In genomic region chr1:172343246-172344099, GRCh38 we compare ENCODE assay signal across 8 cellular contexts.
A peak's percentile ranks its signal among the peaks of the same experiment; 100 is the strongest.
DNase-seq lines count a peak whose midpoint lies in the region; ATAC-seq, FAIRE-seq and TF ChIP-seq lines count a peak whose summit lies in the region.

No MANE protein-coding gene starts in this region.

- H3K4me3 ChIP-seq in breast epithelium = peak overlapping the region in 1 of 3 donors; percentile 4
- no peak overlapping the region for H3K4me3 ChIP-seq in lower lobe of right lung

- peaks cover 66% of the 10 kb centered on the region for H3K4me1 Mint-ChIP-seq in nephron
- peaks cover 36% of the 10 kb centered on the region for H3K4me1 Mint-ChIP-seq in activated naive CD4-positive, alpha-beta T cell treated with anti-CD3 and anti-CD28 coated beads, Interleukin-2, amount 10 ng/mL, durations not matched to agents 7 days and 5 days

- FAIRE-seq in G401.6 (lab: Jason Lieb, UNC) = peak; percentile 100

- H3K27ac Mint-ChIP-seq in nephron = peak overlapping the region; percentile 97 to 99 (median 98)
- no peak overlapping the region for H3K27ac Mint-ChIP-seq in activated naive CD4-positive, alpha-beta T cell treated with anti-CD3 and anti-CD28 coated beads, Interleukin-2, amount 10 ng/mL, durations not matched to agents 7 days and 5 days

- H3K4me3 Mint-ChIP-seq in nephron = peak overlapping the region; percentile 8 to 62 (median 46)
- H3K4me3 Mint-ChIP-seq in activated naive CD4-positive, alpha-beta T cell treated with anti-CD3 and anti-CD28 coated beads, Interleukin-2, amount 10 ng/mL, durations not matched to agents 7 days and 5 days = no peak overlapping the region

- H3K27me3 ChIP-seq in breast epithelium (no peaks in the 10 kb centered on the region), lower lobe of right lung (ENCODE audit: low read depth) (no peaks in the 10 kb centered on the region)

- CTCF ChIA-PET in activated naive CD4-positive, alpha-beta T cell treated with anti-CD3 and anti-CD28 coated beads, Interleukin-2, amount 10 ng/mL, durations not matched to agents 7 days and 5 days (lab: Charles Lee) = interaction anchor here (1.0 to 1.6 kb wide), 5 partner anchors 9 to 74 kb away, joined by 3 to 8 read pairs (median 4); no protein-coding TSS in a partner anchor

- ATAC-seq in lower lobe of right lung = no peak

- H3K9me3 ChIP-seq in breast epithelium (peaks cover 0 to 4% of the 10 kb centered on the region in 2 donors), lower lobe of right lung (no peaks in the 10 kb centered on the region)

- TF ChIP-seq CTCF in breast epithelium (IDR thresholded peaks at IDR 0.05) = no peak
- TF ChIP-seq CTCF in nephron (IDR thresholded peaks at IDR 0.05; ENCODE audit: unreplicated experiment in 3 of 3) = no peak
- no peak for TF ChIP-seq CTCF in lower lobe of right lung (IDR thresholded peaks at IDR 0.05)

- intact Hi-C loops in breast epithelium (cut with DNase I; ENCODE audit: low total_unique reads) (no loop called here), lower lobe of right lung (cut with DNase I) (no loop called here)

- peaks cover 3 to 5% of the 10 kb centered on the region in 2 donors for H3K4me1 ChIP-seq in breast epithelium
- peaks cover 14% of the 10 kb centered on the region for H3K4me1 ChIP-seq in lower lobe of right lung

- H3K36me3 Mint-ChIP-seq in nephron (ENCODE audit: low read depth) = peaks cover 32% of the 10 kb centered on the region
- H3K36me3 Mint-ChIP-seq in activated naive CD4-positive, alpha-beta T cell treated with anti-CD3 and anti-CD28 coated beads, Interleukin-2, amount 10 ng/mL, durations not matched to agents 7 days and 5 days = peaks cover 4% of the 10 kb centered on the region

- DNase-seq in LoVo (ENCODE audit: low spot score) = peak; percentile 38
- no peak for DNase-seq in breast epithelium (ENCODE audit: low spot score in 2 of 2)
- DNase-seq in lower lobe of right lung = no peak
- DNase-seq in stimulated activated naive CD4-positive, alpha-beta T cell treated with Interleukin-2 at 50 U/mL for 16 hours (lab: John Stamatoyannopoulos, UW) = no peak
- no peak for DNase-seq in SKM-1 (lab: John Stamatoyannopoulos, UW; ENCODE audit: unreplicated experiment)
- DNase-seq in activated naive CD4-positive, alpha-beta T cell treated with anti-CD3 and anti-CD28 coated beads, Interleukin-2, amount 10 ng/mL, durations not matched to agents 7 days and 5 days = no peak

- H3K27ac ChIP-seq in breast epithelium = peak overlapping the region; percentile 43 to 65
- no peak overlapping the region for H3K27ac ChIP-seq in lower lobe of right lung

- H3K36me3 ChIP-seq in breast epithelium (no peaks in the 10 kb centered on the region), lower lobe of right lung (no peaks in the 10 kb centered on the region)

- H3K9me3 Mint-ChIP-seq in nephron = peaks cover 23% of the 10 kb centered on the region
- H3K9me3 Mint-ChIP-seq in activated naive CD4-positive, alpha-beta T cell treated with anti-CD3 and anti-CD28 coated beads, Interleukin-2, amount 10 ng/mL, durations not matched to agents 7 days and 5 days = peaks cover 21% of the 10 kb centered on the region

- H3K27me3 Mint-ChIP-seq in nephron (ENCODE audit: low read depth) = no peaks in the 10 kb centered on the region
- no peaks in the 10 kb centered on the region for H3K27me3 Mint-ChIP-seq in activated naive CD4-positive, alpha-beta T cell treated with anti-CD3 and anti-CD28 coated beads, Interleukin-2, amount 10 ng/mL, durations not matched to agents 7 days and 5 days

- no peak for TF ChIP-seq POLR2A in breast epithelium (IDR thresholded peaks at IDR 0.05)
